18 cellular contexts compared by ENCODE assay signal in genomic region chr6:166849762-166850181, GRCh38.
DNase-seq lines count a peak whose midpoint lies in the region; ATAC-seq, FAIRE-seq and TF ChIP-seq lines count a peak whose summit lies in the region.
"Had no signal": no experiment of that assay in that cellular context is flagged by ENCODE, and none has a peak within 500 bp of the region (broad histone marks: within the 10 kb centered on the region; RNA-seq: fewer than 3 reads in every experiment).

No MANE protein-coding gene starts in this region.

- no peak for TF ChIP-seq POLR2A in H54 (IDR thresholded peaks at IDR 0.05; ENCODE audit: low read depth, low read length)

- DNase-seq in Daoy (ENCODE audit: low read depth): peak; percentile 18
- peak; percentile 63 for DNase-seq in germinal center (ENCODE audit: low spot score)
- DNase-seq in Right ventricle myocardium superior: no peak
- DNase-seq in LoVo (ENCODE audit: low spot score): no peak
- DNase-seq in H54 (ENCODE audit: insufficient read length, low spot score): no peak
- DNase-seq: ACHN; activated CD4-positive, alpha-beta T cell treated with anti-CD3 and anti-CD28 coated beads for 1 hour; activated gamma-delta T cell treated with Interleukin-2 at 50 U/mL for 16 hours; CD8-positive, alpha-beta memory T cell; NCI-H2029; NCI-H524; stimulated activated naive CD8-positive, alpha-beta T cell treated with anti-CD3 and anti-CD28 coated beads, Interleukin-15, Interleukin-2, amounts not matched to agents 100 U/mL and 50 U/mL, for 24 hours; upper lobe of right lung had no signal

- intact Hi-C loops in Right ventricle myocardium superior (cut with DNase I): no loop called here

- peak; percentile 58 for ATAC-seq in GM21447 (IDR thresholded peaks at IDR 0.05; ENCODE audit: unreplicated experiment)
- ATAC-seq in HG03060 (IDR thresholded peaks at IDR 0.05; ENCODE audit: low read depth, unreplicated experiment): peak; percentile 50
- no peak for ATAC-seq in Right ventricle myocardium superior (ENCODE audit: poor library complexity)
- ATAC-seq in HG03108 (IDR thresholded peaks at IDR 0.05; ENCODE audit: unreplicated experiment): no peak
- ATAC-seq: HepG2; stimulated activated naive CD8-positive, alpha-beta T cell treated with anti-CD3 and anti-CD28 coated beads, Interleukin-15, Interleukin-2, amounts not matched to agents 100 U/mL and 50 U/mL, for 24 hours; upper lobe of right lung had no signal

- no peak for FAIRE-seq in H54 (lab: Jason Lieb, UNC)
- FAIRE-seq: frontal cortex, HepG2 had no signal

Comparison
In these comparisons a context has a peak if more than half of its experiments do, and no peak if none do; other contexts are left out.
1. DNase-seq: peak in Daoy (single experiment) and germinal center (single experiment); none in Right ventricle myocardium superior (single experiment), LoVo (single experiment) and H54 (single experiment).
2. ATAC-seq: peak in GM21447 (single experiment) and HG03060 (single experiment); none in Right ventricle myocardium superior (single experiment) and HG03108 (single experiment).